ENCODE assay signal across 10 cellular contexts in the genomic region with DNA sequence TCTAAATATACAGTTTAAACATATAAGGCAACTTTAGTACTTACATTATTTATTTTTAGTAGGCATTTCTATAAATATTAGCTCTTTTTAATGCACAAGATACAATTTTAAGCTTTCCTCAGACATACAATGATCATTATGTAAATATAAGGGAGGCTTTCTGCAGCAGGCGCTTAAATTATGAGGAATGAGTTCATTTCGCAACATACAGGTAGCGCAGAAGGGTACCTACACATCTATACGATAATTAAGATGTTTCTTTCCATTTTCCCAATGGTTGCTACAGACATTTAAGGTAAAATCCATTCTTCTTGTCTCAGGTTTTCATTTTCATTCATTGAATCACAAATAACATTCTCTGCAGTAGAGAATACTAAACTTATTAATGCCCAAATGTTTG. TPM values are rescaled to one million over a fixed set of nuclear protein-coding genes. Genes with fewer than 3 reads are reported as not detected.
A peak's percentile ranks its signal among the peaks of the same experiment; 100 is the strongest.
DNase-seq lines count a peak whose midpoint lies in the region; ATAC-seq and TF ChIP-seq lines count a peak whose summit lies in the region.
"Had no signal": no experiment of that assay in that cellular context is flagged by ENCODE, and none has a peak within 500 bp of the region (broad histone marks: within the 10 kb centered on the region; RNA-seq: fewer than 3 reads in every experiment).

No MANE protein-coding gene starts in this region.

- peak overlapping the region; percentile 98 to 99 for H3K4me3 Mint-ChIP-seq in activated T-cell treated with anti-CD3 and anti-CD28 coated beads, Interleukin-2, amount 50 U/mL, for 72 hours
- peak overlapping the region; percentile 92 for H3K4me3 Mint-ChIP-seq in activated T-helper 1 cell treated with anti-CD3 and anti-CD28 coated beads, Interleukin-12 subunit alpha, Interleukin-12 subunit beta, Interleukin-2, Interleukin-4 antibody, amounts not matched to agents 30 ng/mL and 10 ng/mL and 1 ng/mL, durations not matched to agents 14 hours and 24 hours and 36 hours
- H3K4me3 Mint-ChIP-seq in immature natural killer cell, result peak overlapping the region; percentile 46 to 97 (median 91)

- H3K27ac ChIP-seq in thoracic aorta, result no peak overlapping the region

- no peaks in the 10 kb centered on the region for H3K27me3 Mint-ChIP-seq in activated T-cell treated with anti-CD3 and anti-CD28 coated beads, Interleukin-2, amount 50 U/mL, for 72 hours (ENCODE audit: low read depth)
- H3K27me3 Mint-ChIP-seq in activated T-helper 1 cell treated with anti-CD3 and anti-CD28 coated beads, Interleukin-12 subunit alpha, Interleukin-12 subunit beta, Interleukin-2, Interleukin-4 antibody, amounts not matched to agents 30 ng/mL and 10 ng/mL and 1 ng/mL, durations not matched to agents 14 hours and 24 hours and 36 hours (ENCODE audit: insufficient read depth), result no peaks in the 10 kb centered on the region
- H3K27me3 Mint-ChIP-seq in immature natural killer cell (ENCODE audit: low read depth in 3 of 3), result peaks cover 6 to 13% (median 9%) of the 10 kb centered on the region in 3 donors

- no peak for ATAC-seq in activated T-cell treated with anti-CD3 and anti-CD28 coated beads, Interleukin-2, amount 50 U/mL, for 72 hours (replicated peaks in 1 of 2)
- ATAC-seq in thoracic aorta (ENCODE audit: insufficient number of reproducible peaks, low FRiP score, low read depth), result no peak
- no peak for ATAC-seq in activated CD4-positive, CD25-positive, alpha-beta regulatory T cell treated with anti-CD3 and anti-CD28 coated beads, Interleukin-2, amount 50 U/mL, for 24 hours
- ATAC-seq in sciatic nerve, result no peak
- no peak for ATAC-seq in GM21381 (IDR thresholded peaks at IDR 0.05; ENCODE audit: unreplicated experiment)

- H3K27me3 ChIP-seq in thoracic aorta (replicated peaks; ENCODE audit: insufficient read depth), result no peaks in the 10 kb centered on the region

- H3K27ac Mint-ChIP-seq in activated T-cell treated with anti-CD3 and anti-CD28 coated beads, Interleukin-2, amount 50 U/mL, for 72 hours, result peak overlapping the region; percentile 97
- H3K27ac Mint-ChIP-seq in activated T-helper 1 cell treated with anti-CD3 and anti-CD28 coated beads, Interleukin-12 subunit alpha, Interleukin-12 subunit beta, Interleukin-2, Interleukin-4 antibody, amounts not matched to agents 30 ng/mL and 10 ng/mL and 1 ng/mL, durations not matched to agents 14 hours and 24 hours and 36 hours, result peak overlapping the region; percentile 63
- H3K27ac Mint-ChIP-seq in immature natural killer cell, result peak overlapping the region; percentile 26 to 99 (median 85)

- H3K9me3 Mint-ChIP-seq in activated T-cell treated with anti-CD3 and anti-CD28 coated beads, Interleukin-2, amount 50 U/mL, for 72 hours, result no peaks in the 10 kb centered on the region
- H3K9me3 Mint-ChIP-seq in activated T-helper 1 cell treated with anti-CD3 and anti-CD28 coated beads, Interleukin-12 subunit alpha, Interleukin-12 subunit beta, Interleukin-2, Interleukin-4 antibody, amounts not matched to agents 30 ng/mL and 10 ng/mL and 1 ng/mL, durations not matched to agents 14 hours and 24 hours and 36 hours, result no peaks in the 10 kb centered on the region
- no peaks in the 10 kb centered on the region for H3K9me3 Mint-ChIP-seq in immature natural killer cell

- DNase-seq in activated T-cell treated with anti-CD3 and anti-CD28 coated beads, Interleukin-2, amount 50 U/mL, for 72 hours, result no peak
- no peak for DNase-seq in activated T-cell treated with anti-CD3 and anti-CD28 coated beads, Interleukin-2, amount 50 U/mL, for 48 hours
- DNase-seq in activated T-helper 1 cell treated with anti-CD3 and anti-CD28 coated beads, Interleukin-12 subunit alpha, Interleukin-12 subunit beta, Interleukin-2, Interleukin-4 antibody, amounts not matched to agents 30 ng/mL and 10 ng/mL and 1 ng/mL, durations not matched to agents 14 hours and 24 hours and 36 hours (ENCODE audit: low spot score), result no peak
- no peak for DNase-seq in immature natural killer cell
- no peak for DNase-seq in thoracic aorta (ENCODE audit: low spot score)
- DNase-seq in sciatic nerve (ENCODE audit: low spot score), result no peak
- DNase-seq: activated CD8-positive, alpha-beta memory T cell treated with anti-CD3 and anti-CD28 coated beads for 24 hours; NCI-H1048 had no signal

- intact Hi-C loops in activated T-helper 1 cell treated with anti-CD3 and anti-CD28 coated beads, Interleukin-12 subunit alpha, Interleukin-12 subunit beta, Interleukin-2, Interleukin-4 antibody, amounts not matched to agents 30 ng/mL and 10 ng/mL and 1 ng/mL, durations not matched to agents 14 hours and 24 hours and 36 hours (cut with micrococcal nuclease), result loop anchor here (2.0 to 5.0 kb wide), 4 partner anchors 146 to 989 kb away; a partner anchor contains a TSS
- intact Hi-C loops in sciatic nerve (cut with DNase I), result no loop called here

- peak overlapping the region; percentile 90 for H3K4me3 ChIP-seq in thoracic aorta

- peaks cover 4 to 5% of the 10 kb centered on the region in 2 donors for H3K36me3 Mint-ChIP-seq in activated T-cell treated with anti-CD3 and anti-CD28 coated beads, Interleukin-2, amount 50 U/mL, for 72 hours (ENCODE audit: insufficient read depth in 2 of 2)
- H3K36me3 Mint-ChIP-seq in activated T-helper 1 cell treated with anti-CD3 and anti-CD28 coated beads, Interleukin-12 subunit alpha, Interleukin-12 subunit beta, Interleukin-2, Interleukin-4 antibody, amounts not matched to agents 30 ng/mL and 10 ng/mL and 1 ng/mL, durations not matched to agents 14 hours and 24 hours and 36 hours (ENCODE audit: low read depth), result peaks cover 4% of the 10 kb centered on the region
- H3K36me3 Mint-ChIP-seq in immature natural killer cell, result no peaks in the 10 kb centered on the region

- TF ChIP-seq CTCF in thoracic aorta (IDR thresholded peaks at IDR 0.05), result no peak

- peaks cover 40% of the 10 kb centered on the region for H3K4me1 Mint-ChIP-seq in activated T-cell treated with anti-CD3 and anti-CD28 coated beads, Interleukin-2, amount 50 U/mL, for 72 hours (ENCODE audit: low read depth)
- H3K4me1 Mint-ChIP-seq in activated T-helper 1 cell treated with anti-CD3 and anti-CD28 coated beads, Interleukin-12 subunit alpha, Interleukin-12 subunit beta, Interleukin-2, Interleukin-4 antibody, amounts not matched to agents 30 ng/mL and 10 ng/mL and 1 ng/mL, durations not matched to agents 14 hours and 24 hours and 36 hours (ENCODE audit: low read depth), result peaks cover 26% of the 10 kb centered on the region
- peaks cover 31 to 49% of the 10 kb centered on the region in 2 donors for H3K4me1 Mint-ChIP-seq in immature natural killer cell

- no peaks in the 10 kb centered on the region for H3K9me3 ChIP-seq in thoracic aorta

- peaks cover 11 to 18% of the 10 kb centered on the region in 2 donors for H3K4me1 ChIP-seq in thoracic aorta (ENCODE audit: control insufficient read depth in 1 of 2, low read depth in 2 of 2)

- H3K36me3 ChIP-seq in thoracic aorta, result no peaks in the 10 kb centered on the region

RNA-seq across cellular contexts. Expression of a gene that starts 1.2 kb away (rescaled TPM):
- 10 to 100 TPM; 17.6 to 18.4 TPM for total RNA-seq in activated T-cell treated with anti-CD3 and anti-CD28 coated beads, Interleukin-2, amount 50 U/mL, for 72 hours
- 9.8 and 12.0 TPM in 2 replicates for total RNA-seq in activated T-helper 1 cell treated with anti-CD3 and anti-CD28 coated beads, Interleukin-12 subunit alpha, Interleukin-12 subunit beta, Interleukin-2, Interleukin-4 antibody, amounts not matched to agents 30 ng/mL and 10 ng/mL and 1 ng/mL, durations not matched to agents 14 hours and 24 hours and 36 hours
- polyA plus RNA-seq in immature natural killer cell, result 10 to 100 TPM; 11.3 to 13.7 (median 11.4) TPM
- total RNA-seq in thoracic aorta (1 to 10 TPM; 4.6 to 7.9 TPM), sciatic nerve (16.2 TPM)

RNA-seq across cellular contexts. Expression of a gene that starts 49.3 kb away (rescaled TPM):
- 10 to 100 TPM; 25.6 to 32.7 TPM for total RNA-seq in activated T-cell treated with anti-CD3 and anti-CD28 coated beads, Interleukin-2, amount 50 U/mL, for 72 hours
- total RNA-seq in activated T-helper 1 cell treated with anti-CD3 and anti-CD28 coated beads, Interleukin-12 subunit alpha, Interleukin-12 subunit beta, Interleukin-2, Interleukin-4 antibody, amounts not matched to agents 30 ng/mL and 10 ng/mL and 1 ng/mL, durations not matched to agents 14 hours and 24 hours and 36 hours, result 57.4 and 60.1 TPM in 2 replicates
- 1 to 10 TPM; 1.9 to 8.4 (median 6.8) TPM for polyA plus RNA-seq in immature natural killer cell
- total RNA-seq in thoracic aorta (10 to 100 TPM in 1 of 2 donors, 1 to 10 TPM in 1; 5.1 to 10.0 TPM), sciatic nerve (8.6 TPM)

RNA-seq across cellular contexts. Expression of a gene that starts 50.0 kb away (rescaled TPM):
- total RNA-seq in activated T-cell treated with anti-CD3 and anti-CD28 coated beads, Interleukin-2, amount 50 U/mL, for 72 hours, result 100 to 1,000 TPM; 174 to 190 TPM
- 305 and 306 TPM in 2 replicates for total RNA-seq in activated T-helper 1 cell treated with anti-CD3 and anti-CD28 coated beads, Interleukin-12 subunit alpha, Interleukin-12 subunit beta, Interleukin-2, Interleukin-4 antibody, amounts not matched to agents 30 ng/mL and 10 ng/mL and 1 ng/mL, durations not matched to agents 14 hours and 24 hours and 36 hours
- 10 to 100 TPM; 10.7 to 19.8 (median 13.7) TPM for polyA plus RNA-seq in immature natural killer cell
- total RNA-seq in thoracic aorta (10 to 100 TPM in 1 of 2 donors, 1 to 10 TPM in 1; 9.3 to 49.2 TPM), sciatic nerve (28.7 TPM)
